10 cellular contexts compared by ENCODE assay signal in genomic region chr16:27244363-27244755, GRCh38. TPM values are rescaled to one million over a fixed set of nuclear protein-coding genes. Genes with fewer than 3 reads are reported as not detected.
DNase-seq lines count a peak whose midpoint lies in the region; ATAC-seq and TF ChIP-seq lines count a peak whose summit lies in the region.
"Had no signal": no experiment of that assay in that cellular context is flagged by ENCODE, and none has a peak within 500 bp of the region (broad histone marks: within the 10 kb centered on the region; RNA-seq: fewer than 3 reads in every experiment).

No MANE protein-coding gene starts in this region.

- H3K27me3 ChIP-seq in DND-41 (ENCODE audit: insufficient read depth, low read length, poor library complexity) (no peaks in the 10 kb centered on the region), gastroesophageal sphincter (no peaks in the 10 kb centered on the region), spleen (replicated peaks in 1 of 7) (no peaks in the 10 kb centered on the region)

- DNase-seq in DND-41: no peak
- DNase-seq in activated CD8-positive, alpha-beta memory T cell treated with anti-CD3 and anti-CD28 coated beads, Interleukin-2, amount 10 ng/mL, durations not matched to agents 7 days and 5 days: peak; percentile 31
- no peak for DNase-seq in spleen
- DNase-seq in NK-92 treated with Interleukin-12 subunit alpha and Interleukin-12 subunit beta, amount 100 ng/mL, for 24 hours (lab: John Stamatoyannopoulos, UW): no peak
- no peak for DNase-seq in Kasumi-1 (lab: John Stamatoyannopoulos, UW)
- DNase-seq in amniotic stem cell (lab: John Stamatoyannopoulos, UW): no peak
- no peak for DNase-seq in C1 segment of cervical spinal cord (lab: John Stamatoyannopoulos, UW)
- DNase-seq: Karpas-422, NCI-H510A had no signal

- ATAC-seq in DND-41 (ENCODE audit: insufficient read depth, low read depth): no peak
- no peak for ATAC-seq in activated CD8-positive, alpha-beta memory T cell treated with anti-CD3 and anti-CD28 coated beads, Interleukin-2, amount 10 ng/mL, durations not matched to agents 7 days and 5 days
- no peak for ATAC-seq in gastroesophageal sphincter

- TF ChIP-seq POLR2A in gastroesophageal sphincter (IDR thresholded peaks at IDR 0.05) (no peak), spleen (IDR thresholded peaks at IDR 0.05) (no peak)

- H3K27ac Mint-ChIP-seq in activated CD8-positive, alpha-beta memory T cell treated with anti-CD3 and anti-CD28 coated beads, Interleukin-2, amount 10 ng/mL, durations not matched to agents 7 days and 5 days: peak overlapping the region; percentile 14

- H3K36me3 Mint-ChIP-seq in activated CD8-positive, alpha-beta memory T cell treated with anti-CD3 and anti-CD28 coated beads, Interleukin-2, amount 10 ng/mL, durations not matched to agents 7 days and 5 days: peaks cover 18% of the 10 kb centered on the region

- CTCF ChIA-PET in activated CD8-positive, alpha-beta memory T cell treated with anti-CD3 and anti-CD28 coated beads, Interleukin-2, amount 10 ng/mL, durations not matched to agents 7 days and 5 days (lab: Charles Lee): interaction anchor here (0.8 to 4.9 kb wide), 3 partner anchors 9 to 65 kb away, joined by 3 to 26 read pairs (median 3); no protein-coding TSS in a partner anchor

- no peaks in the 10 kb centered on the region for H4K20me1 ChIP-seq in DND-41 (ENCODE audit: insufficient read depth, low read length)

- peaks cover 53% of the 10 kb centered on the region for H3K79me2 ChIP-seq in DND-41 (ENCODE audit: insufficient read depth, low read length)

- H3K4me3 Mint-ChIP-seq in activated CD8-positive, alpha-beta memory T cell treated with anti-CD3 and anti-CD28 coated beads, Interleukin-2, amount 10 ng/mL, durations not matched to agents 7 days and 5 days: no peak overlapping the region

- H3K4me3 ChIP-seq in DND-41 (ENCODE audit: low read depth in 1 of 2, low read length in 2 of 2) (no peak overlapping the region), gastroesophageal sphincter (no peak overlapping the region), spleen (no peak overlapping the region)

- H3K27ac ChIP-seq in DND-41 (ENCODE audit: low read length) (peak overlapping the region; percentile 53; the same call in 1 of the 2 replicates), gastroesophageal sphincter (peak overlapping the region in 3 of 4 donors; percentile 81 to 85 (median 84)), spleen (peak overlapping the region in 7 of 8 donors; percentile 73 to 94 (median 81))

- no peak overlapping the region for H3K4me2 ChIP-seq in DND-41 (ENCODE audit: insufficient read depth, low read length)

- no peaks in the 10 kb centered on the region for H3K27me3 Mint-ChIP-seq in activated CD8-positive, alpha-beta memory T cell treated with anti-CD3 and anti-CD28 coated beads, Interleukin-2, amount 10 ng/mL, durations not matched to agents 7 days and 5 days

- H3K4me1 Mint-ChIP-seq in activated CD8-positive, alpha-beta memory T cell treated with anti-CD3 and anti-CD28 coated beads, Interleukin-2, amount 10 ng/mL, durations not matched to agents 7 days and 5 days: peaks cover 73% of the 10 kb centered on the region

- TF ChIP-seq EP300 in gastroesophageal sphincter (IDR thresholded peaks at IDR 0.05): no peak

- TF ChIP-seq CTCF in DND-41 (IDR thresholded peaks at IDR 0.05; ENCODE audit: borderline replicate concordance, extremely low read depth, low read length, poor library complexity, severe bottlenecking): no peak
- TF ChIP-seq CTCF in gastroesophageal sphincter (IDR thresholded peaks at IDR 0.05): no peak
- TF ChIP-seq CTCF in spleen (IDR thresholded peaks at IDR 0.05 in 8 of 11, conservative IDR thresholded peaks at IDR 0.05 in 3 of 11): no peak

- H3K9ac ChIP-seq in DND-41 (ENCODE audit: low read depth, low read length): no peak overlapping the region

- peaks cover 26% of the 10 kb centered on the region for H3K36me3 ChIP-seq in DND-41 (ENCODE audit: insufficient read depth, low read length)
- H3K36me3 ChIP-seq in gastroesophageal sphincter: no peaks in the 10 kb centered on the region
- H3K36me3 ChIP-seq in spleen: peaks cover 0 to 3% (median 0%) of the 10 kb centered on the region in 6 donors

- no peaks in the 10 kb centered on the region for H3K9me3 ChIP-seq in DND-41 (ENCODE audit: insufficient read depth, low read length, severe bottlenecking)
- no peaks in the 10 kb centered on the region for H3K9me3 ChIP-seq in gastroesophageal sphincter
- H3K9me3 ChIP-seq in spleen: no peaks in the 10 kb centered on the region

- no peaks in the 10 kb centered on the region for H3K9me3 Mint-ChIP-seq in activated CD8-positive, alpha-beta memory T cell treated with anti-CD3 and anti-CD28 coated beads, Interleukin-2, amount 10 ng/mL, durations not matched to agents 7 days and 5 days (ENCODE audit: low read depth)

- intact Hi-C loops in spleen (cut with DNase I; ENCODE audit: low total_unique reads): no loop called here

- WGBS in gastroesophageal sphincter (ENCODE audit: low coverage in 1 of 2), 2 donors: 89 to 92% methylated on average over 5 to 6 of the region's 7 CpGs
- WGBS in spleen, 5 donors: 91 to 96% (median 92%) methylated on average over 7 of the region's 7 CpGs

- H3K4me1 ChIP-seq in DND-41 (ENCODE audit: insufficient read depth, low read length) (no peaks in the 10 kb centered on the region), gastroesophageal sphincter (peaks cover 0 to 79% (median 20%) of the 10 kb centered on the region in 3 donors), spleen (peaks cover 19 to 88% (median 60%) of the 10 kb centered on the region in 6 donors)

- H2AFZ ChIP-seq in DND-41 (ENCODE audit: low read depth, low read length): no peak overlapping the region

RNA-seq across cellular contexts. Expression of gene NSMCE1, which starts 24.2 kb away (rescaled TPM):
- total RNA-seq in activated CD8-positive, alpha-beta memory T cell treated with anti-CD3 and anti-CD28 coated beads, Interleukin-2, amount 10 ng/mL, durations not matched to agents 7 days and 5 days: 10 to 100 TPM; 75.9 to 94.0 TPM
- total RNA-seq in gastroesophageal sphincter: 10 to 100 TPM; 48.4 to 66.0 (median 63.3) TPM
- total RNA-seq in spleen: 10 to 100 TPM; 18.4 to 41.4 (median 31.7) TPM
- 10 to 100 TPM; 37.9 to 79.0 (median 41.4) TPM for polyA plus RNA-seq in spleen

RNA-seq across cellular contexts. Expression of gene KDM8, which starts 41.0 kb away (rescaled TPM):
- 10 to 100 TPM; 14.8 to 18.2 TPM for total RNA-seq in activated CD8-positive, alpha-beta memory T cell treated with anti-CD3 and anti-CD28 coated beads, Interleukin-2, amount 10 ng/mL, durations not matched to agents 7 days and 5 days
- total RNA-seq in gastroesophageal sphincter: 10 to 100 TPM in 1 of 4 donors, 1 to 10 TPM in 3; 1.9 to 12.0 (median 4.0) TPM
- total RNA-seq in spleen: 10 to 100 TPM in 3 of 7 donors, 1 to 10 TPM in 4; 8.3 to 14.7 (median 9.8) TPM
- 10 to 100 TPM in 1 of 3 donors, 1 to 10 TPM in 2; 5.2 to 10.6 (median 7.4) TPM for polyA plus RNA-seq in spleen
